In the genomic region with DNA sequence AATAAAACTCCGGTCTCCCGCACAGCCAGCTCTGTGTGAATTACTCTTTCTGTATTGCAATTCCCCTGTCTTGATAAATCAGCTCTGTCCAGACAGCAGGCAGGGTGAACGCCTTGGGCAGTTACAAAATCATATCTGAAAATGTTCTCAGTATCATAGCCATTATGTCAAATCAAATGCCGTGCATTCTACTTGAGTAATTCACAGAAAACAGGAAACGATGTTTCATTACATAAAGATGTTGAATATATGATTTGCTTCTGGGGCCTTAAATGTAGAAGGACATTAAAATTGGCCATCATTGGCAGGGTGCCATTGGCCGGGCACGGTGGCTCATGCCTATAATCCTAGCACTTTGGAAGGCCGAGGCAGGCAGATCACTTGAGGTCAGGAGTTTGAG, we compare ENCODE assay signal across 17 cellular contexts.
"Had no signal": no experiment of that assay in that cellular context is flagged by ENCODE, and none has a peak within 500 bp of the region (broad histone marks: within the 10 kb centered on the region; RNA-seq: fewer than 3 reads in every experiment).

No MANE protein-coding gene starts in this region.

- H3K9me3 ChIP-seq: ascending aorta, pancreas, upper lobe of left lung had no signal

- H3K27ac ChIP-seq: ascending aorta, coronary artery, foreskin keratinocyte, pancreas, upper lobe of left lung, VCaP had no signal

- H3K4me3 ChIP-seq: ascending aorta, coronary artery, pancreas, upper lobe of left lung had no signal

- ATAC-seq: foreskin keratinocyte; left ventricle myocardium superior; naive thymus-derived CD8-positive, alpha-beta T cell; pancreas; right cardiac atrium; stimulated activated naive CD8-positive, alpha-beta T cell treated with anti-CD3 and anti-CD28 coated beads, Interleukin-15, Interleukin-2, amounts not matched to agents 100 U/mL and 50 U/mL, for 24 hours; T-cell had no signal

- H3K27me3 ChIP-seq: ascending aorta, foreskin keratinocyte, pancreas, upper lobe of left lung had no signal

- H3K36me3 ChIP-seq: ascending aorta, pancreas, upper lobe of left lung had no signal

- H3K4me1 ChIP-seq: ascending aorta, foreskin keratinocyte, pancreas, upper lobe of left lung had no signal

- DNase-seq: activated gamma-delta T cell treated with Interleukin-2 at 50 U/mL for 16 hours; activated T-cell treated with anti-CD3 and anti-CD28 coated beads, Interleukin-2, amount 50 U/mL, for 1 hour; foreskin keratinocyte; glutamatergic neuron; hippocampal formation; left ventricle myocardium superior; mammary epithelial cell; naive thymus-derived CD8-positive, alpha-beta T cell; pancreas; right cardiac atrium; stimulated activated CD4-positive, alpha-beta T cell treated with anti-CD3 and anti-CD28 coated beads, Interleukin-4, amount 100 ng/mL, for 24 hours; stimulated activated naive CD8-positive, alpha-beta T cell treated with anti-CD3 and anti-CD28 coated beads, Interleukin-15, Interleukin-2, amounts not matched to agents 100 U/mL and 50 U/mL, for 24 hours; T-cell; upper lobe of left lung had no signal
